Comparison of ENCODE assay signal across 8 cellular contexts in genomic region chr2:207423886-207424285, GRCh38.
DNase-seq lines count a peak whose midpoint lies in the region; ATAC-seq, FAIRE-seq and TF ChIP-seq lines count a peak whose summit lies in the region.

No MANE protein-coding gene starts in this region.

- H3K79me2 ChIP-seq in keratinocyte (ENCODE audit: control insufficient read depth, insufficient read depth, low read length), result no peaks in the 10 kb centered on the region

- FAIRE-seq in keratinocyte (lab: Jason Lieb, UNC), result peak; percentile 67

- peak; percentile 96 for ATAC-seq in HG03097 (IDR thresholded peaks at IDR 0.05; ENCODE audit: low FRiP score, unreplicated experiment)

- dilution Hi-C loops in keratinocyte (cut with MboI; ENCODE audit: extremely low pct_ligation_motif_present, low sequenced_read_pairs), result no loop called here

- H3K9ac ChIP-seq in keratinocyte (ENCODE audit: control insufficient read depth, extremely low read depth, insufficient read depth, low read length), result no peak overlapping the region

- no peaks in the 10 kb centered on the region for H3K36me3 ChIP-seq in keratinocyte (ENCODE audit: control insufficient read depth in 2 of 2, extremely low read depth in 1 of 2, insufficient read depth in 2 of 2, low read length in 2 of 2)
- H3K36me3 ChIP-seq in effector memory CD4-positive, alpha-beta T cell (ENCODE audit: control insufficient read depth, insufficient read depth, low read length), result no peaks in the 10 kb centered on the region

- H4K20me1 ChIP-seq in keratinocyte (ENCODE audit: control insufficient read depth, extremely low read depth, insufficient read depth, low read length), result no peaks in the 10 kb centered on the region

- H3K9me3 ChIP-seq in keratinocyte (ENCODE audit: control insufficient read depth, low read depth, low read length), result peaks cover 3% of the 10 kb centered on the region
- H3K9me3 ChIP-seq in effector memory CD4-positive, alpha-beta T cell (ENCODE audit: control insufficient read depth, low read length), result no peaks in the 10 kb centered on the region

- H3K27ac ChIP-seq in keratinocyte (ENCODE audit: control insufficient read depth, insufficient read depth, low read length), result no peak overlapping the region
- H3K27ac ChIP-seq in effector memory CD4-positive, alpha-beta T cell (ENCODE audit: insufficient read depth, low read length, poor library complexity, severe bottlenecking), result no peak overlapping the region

- DNase-seq in stimulated activated naive CD4-positive, alpha-beta T cell treated with Interleukin-2 at 50 U/mL for 16 hours (lab: John Stamatoyannopoulos, UW), result peak; percentile 6
- DNase-seq in stimulated activated naive CD4-positive, alpha-beta T cell (lab: John Stamatoyannopoulos, UW), result no peak
- DNase-seq in SKM-1 treated with dmso at 0.1 percent for 144 hours (lab: John Stamatoyannopoulos, UW; ENCODE audit: unreplicated experiment) (peak; percentile 94), keratinocyte (ENCODE audit: low read depth, low spot score) (peak; percentile 46), mucosa of gallbladder (ENCODE audit: low spot score) (no peak), NCI-H748 treated with DMSO at 0.1 percent for 48 hours (lab: John Stamatoyannopoulos, UW) (no peak)
- no peak for DNase-seq in effector memory CD4-positive, alpha-beta T cell

- no peaks in the 10 kb centered on the region for H3K27me3 ChIP-seq in keratinocyte (ENCODE audit: control insufficient read depth, extremely low read depth, insufficient read depth, low read length)
- H3K27me3 ChIP-seq in effector memory CD4-positive, alpha-beta T cell (replicated peaks; ENCODE audit: control insufficient read depth, insufficient read depth, low read length, poor library complexity, severe bottlenecking), result no peaks in the 10 kb centered on the region

- no peak for TF ChIP-seq CTCF in keratinocyte (optimal IDR thresholded peaks at IDR 0.05 in 1 of 3, IDR thresholded peaks at IDR 0.05 in 1 of 3, conservative IDR thresholded peaks at IDR 0.05 in 1 of 3; ENCODE audit: extremely low read depth in 1 of 3, insufficient read depth in 2 of 3, low read length in 3 of 3)

- no peaks in the 10 kb centered on the region for H3K9me1 ChIP-seq in keratinocyte (ENCODE audit: control insufficient read depth, extremely low read depth, insufficient read depth, low read length)

- peaks cover 7% of the 10 kb centered on the region for H3K4me1 ChIP-seq in keratinocyte (ENCODE audit: control insufficient read depth, extremely low read depth, insufficient read depth, low read length)
- H3K4me1 ChIP-seq in effector memory CD4-positive, alpha-beta T cell (ENCODE audit: control insufficient read depth, insufficient read depth, low read length, poor library complexity, severe bottlenecking), result no peaks in the 10 kb centered on the region

- H2AFZ ChIP-seq in keratinocyte (ENCODE audit: control insufficient read depth, low read length), result peak overlapping the region; percentile 22

- H3K4me3 ChIP-seq in keratinocyte (ENCODE audit: control insufficient read depth in 2 of 3, extremely low read depth in 1 of 3, insufficient read depth in 2 of 3, low read depth in 1 of 3, low read length in 3 of 3), result no peak overlapping the region
- H3K4me3 ChIP-seq in effector memory CD4-positive, alpha-beta T cell (ENCODE audit: insufficient read depth, low read depth, low read length, poor library complexity, severe bottlenecking), result no peak overlapping the region

- H3K4me2 ChIP-seq in keratinocyte (ENCODE audit: control insufficient read depth, extremely low read depth, insufficient read depth, low read depth, low read length), result no peak overlapping the region

Comparison
In these comparisons a context has a peak if more than half of its experiments do, and no peak if none do; other contexts are left out.
1. DNase-seq: peak in stimulated activated naive CD4-positive, alpha-beta T cell treated with Interleukin-2 at 50 U/mL for 16 hours (single experiment), SKM-1 treated with dmso at 0.1 percent for 144 hours (single experiment) and keratinocyte (single experiment); none in stimulated activated naive CD4-positive, alpha-beta T cell (0 of 6), mucosa of gallbladder (single experiment), effector memory CD4-positive, alpha-beta T cell (0 of 3) and NCI-H748 treated with DMSO at 0.1 percent for 48 hours (single experiment).